ENCODE assay signal across 1 cellular context in genomic region chr7:134419085-134419484, GRCh38.
TF ChIP-seq lines count a peak whose summit lies in the region.

No MANE protein-coding gene starts in this region.

TF ChIP-seq in HepG2, 621 proteins besides CTCF, POLR2A, EP300 and RAD21 (continued from another document and continues in another):
- TF ChIP-seq MEIS1 (CRISPR knock-in tag; IDR thresholded peaks at IDR 0.05; ENCODE audit: borderline replicate concordance) (no peak), SAP130 (CRISPR knock-in tag; IDR thresholded peaks at IDR 0.05; ENCODE audit: low read depth) (peak; percentile 42; the same call in 1 of the 2 replicates), ZNF292 (CRISPR knock-in tag; IDR thresholded peaks at IDR 0.05; ENCODE audit: borderline replicate concordance, low read depth) (no peak), SP140L (CRISPR knock-in tag; IDR thresholded peaks at IDR 0.05; ENCODE audit: borderline replicate concordance) (no peak), CAMTA2 (CRISPR knock-in tag; IDR thresholded peaks at IDR 0.05; ENCODE audit: borderline replicate concordance) (no peak), TOE1 (CRISPR knock-in tag; IDR thresholded peaks at IDR 0.05) (no peak), MEIS2 (CRISPR knock-in tag; IDR thresholded peaks at IDR 0.05) (no peak), NKX3-1 (CRISPR knock-in tag; IDR thresholded peaks at IDR 0.05) (no peak), GZF1 (CRISPR knock-in tag; IDR thresholded peaks at IDR 0.05) (no peak), GFI1 (CRISPR knock-in tag; IDR thresholded peaks at IDR 0.05; ENCODE audit: borderline replicate concordance) (no peak), HNRNPL (IDR thresholded peaks at IDR 0.05; ENCODE audit: low read depth, low read length) (peak; percentile 79; the same call in 1 of the 2 replicates), ATAD3A (CRISPR knock-in tag; IDR thresholded peaks at IDR 0.05) (no peak), ZNF773 (CRISPR knock-in tag; IDR thresholded peaks at IDR 0.05; ENCODE audit: borderline replicate concordance) (no peak), PRDM15 (CRISPR knock-in tag; IDR thresholded peaks at IDR 0.05) (no peak), TARDBP (CRISPR knock-in tag; IDR thresholded peaks at IDR 0.05) (peak; percentile 62; the same call in 1 of the 2 replicates), ASH2L (IDR thresholded peaks at IDR 0.05; ENCODE audit: insufficient read length, low read depth, low read length) (no peak), HOXD1 (CRISPR knock-in tag; IDR thresholded peaks at IDR 0.05) (no peak), ZNF451 (CRISPR knock-in tag; IDR thresholded peaks at IDR 0.05) (no peak), ZNF772 (CRISPR knock-in tag; IDR thresholded peaks at IDR 0.05) (no peak), DNMT3B (CRISPR knock-in tag; conservative IDR thresholded peaks at IDR 0.05) (0 out of 2 replicates have a peak, but pooled peaks have one; percentile 61), MYNN (CRISPR knock-in tag; IDR thresholded peaks at IDR 0.05; ENCODE audit: low read depth) (no peak), ZNF333 (CRISPR knock-in tag; IDR thresholded peaks at IDR 0.05; ENCODE audit: borderline replicate concordance) (no peak), TBX2 (CRISPR knock-in tag; IDR thresholded peaks at IDR 0.05; ENCODE audit: borderline replicate concordance) (peak; percentile 72), ZNF678 (CRISPR knock-in tag; IDR thresholded peaks at IDR 0.05) (no peak)
- TF ChIP-seq, protein P1, sequence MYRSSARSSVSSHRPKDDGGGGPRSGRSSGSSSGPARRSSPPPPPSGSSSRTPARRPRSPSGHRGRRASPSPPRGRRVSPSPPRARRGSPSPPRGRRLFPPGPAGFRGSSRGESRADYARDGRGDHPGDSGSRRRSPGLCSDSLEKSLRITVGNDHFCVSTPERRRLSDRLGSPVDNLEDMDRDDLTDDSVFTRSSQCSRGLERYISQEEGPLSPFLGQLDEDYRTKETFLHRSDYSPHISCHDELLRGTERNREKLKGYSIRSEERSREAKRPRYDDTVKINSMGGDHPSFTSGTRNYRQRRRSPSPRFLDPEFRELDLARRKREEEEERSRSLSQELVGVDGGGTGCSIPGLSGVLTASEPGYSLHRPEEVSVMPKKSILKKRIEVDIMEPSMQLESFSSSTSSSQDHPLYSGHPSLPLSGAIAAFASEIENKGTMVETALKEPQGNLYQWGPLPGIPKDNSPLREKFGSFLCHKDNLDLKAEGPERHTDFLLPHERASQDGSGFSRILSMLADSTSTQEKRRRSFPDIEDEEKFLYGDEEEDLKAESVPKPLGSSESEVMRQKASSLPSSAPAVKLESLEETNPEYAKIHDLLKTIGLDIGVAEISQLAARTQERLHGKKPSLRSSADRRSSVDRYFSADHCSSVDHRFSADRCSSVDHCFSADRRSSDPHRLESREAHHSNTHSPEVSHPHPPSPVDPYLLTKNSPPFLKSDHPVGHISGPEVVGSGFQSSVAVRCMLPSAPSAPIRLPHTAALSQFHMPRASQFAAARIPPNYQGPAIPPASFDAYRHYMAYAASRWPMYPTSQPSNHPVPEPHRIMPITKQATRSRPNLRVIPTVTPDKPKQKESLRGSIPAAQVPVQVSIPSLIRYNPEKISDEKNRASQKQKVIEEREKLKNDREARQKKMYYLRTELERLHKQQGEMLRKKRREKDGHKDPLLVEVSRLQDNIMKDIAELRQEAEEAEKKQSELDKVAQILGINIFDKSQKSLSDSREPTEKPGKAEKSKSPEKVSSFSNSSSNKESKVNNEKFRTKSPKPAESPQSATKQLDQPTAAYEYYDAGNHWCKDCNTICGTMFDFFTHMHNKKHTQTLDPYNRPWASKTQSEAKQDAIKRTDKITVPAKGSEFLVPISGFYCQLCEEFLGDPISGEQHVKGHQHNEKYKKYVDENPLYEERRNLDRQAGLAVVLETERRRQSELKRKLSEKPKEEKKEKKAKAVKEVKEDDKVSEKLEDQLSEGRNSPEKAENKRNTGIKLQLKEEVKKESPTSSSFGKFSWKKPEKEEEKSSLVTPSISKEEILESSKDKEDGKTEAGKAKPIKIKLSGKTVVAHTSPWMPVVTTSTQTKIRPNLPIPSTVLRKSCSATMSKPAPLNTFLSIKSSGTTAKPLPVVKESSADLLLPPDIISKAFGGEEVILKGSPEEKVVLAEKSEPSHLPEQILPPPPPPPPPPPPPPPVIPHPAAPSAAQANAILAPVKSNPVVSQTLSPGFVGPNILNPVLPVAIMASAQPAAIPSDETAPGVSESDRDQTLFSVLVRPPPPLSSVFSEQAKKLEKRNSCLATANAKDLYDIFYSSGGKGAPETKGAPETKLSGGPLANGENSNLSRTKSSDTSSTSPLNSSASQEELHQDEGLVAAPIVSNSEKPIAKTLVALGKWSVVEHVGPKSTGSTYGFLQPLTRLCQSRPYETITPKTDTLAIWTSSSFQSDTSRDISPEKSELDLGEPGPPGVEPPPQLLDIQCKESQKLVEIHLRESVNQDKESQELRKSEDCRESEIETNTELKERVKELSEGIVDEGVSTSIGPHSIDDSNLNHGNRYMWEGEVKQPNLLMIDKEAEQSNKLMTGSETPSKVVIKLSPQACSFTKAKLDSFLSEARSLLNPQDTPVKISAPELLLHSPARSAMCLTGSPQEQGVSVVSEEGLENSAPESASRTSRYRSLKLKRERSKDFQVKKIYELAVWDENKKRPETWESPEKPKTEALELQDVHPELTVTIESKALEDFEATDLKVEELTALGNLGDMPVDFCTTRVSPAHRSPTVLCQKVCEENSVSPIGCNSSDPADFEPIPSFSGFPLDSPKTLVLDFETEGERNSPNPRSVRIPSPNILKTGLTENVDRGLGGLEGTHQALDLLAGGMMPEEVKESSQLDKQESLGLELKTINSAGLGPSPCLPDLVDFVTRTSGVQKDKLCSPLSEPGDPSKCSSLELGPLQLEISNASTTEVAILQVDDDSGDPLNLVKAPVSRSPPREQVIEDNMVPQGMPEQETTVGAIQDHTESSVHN (CRISPR knock-in tag; IDR thresholded peaks at IDR 0.05) = no peak
- TF ChIP-seq, protein P2, sequence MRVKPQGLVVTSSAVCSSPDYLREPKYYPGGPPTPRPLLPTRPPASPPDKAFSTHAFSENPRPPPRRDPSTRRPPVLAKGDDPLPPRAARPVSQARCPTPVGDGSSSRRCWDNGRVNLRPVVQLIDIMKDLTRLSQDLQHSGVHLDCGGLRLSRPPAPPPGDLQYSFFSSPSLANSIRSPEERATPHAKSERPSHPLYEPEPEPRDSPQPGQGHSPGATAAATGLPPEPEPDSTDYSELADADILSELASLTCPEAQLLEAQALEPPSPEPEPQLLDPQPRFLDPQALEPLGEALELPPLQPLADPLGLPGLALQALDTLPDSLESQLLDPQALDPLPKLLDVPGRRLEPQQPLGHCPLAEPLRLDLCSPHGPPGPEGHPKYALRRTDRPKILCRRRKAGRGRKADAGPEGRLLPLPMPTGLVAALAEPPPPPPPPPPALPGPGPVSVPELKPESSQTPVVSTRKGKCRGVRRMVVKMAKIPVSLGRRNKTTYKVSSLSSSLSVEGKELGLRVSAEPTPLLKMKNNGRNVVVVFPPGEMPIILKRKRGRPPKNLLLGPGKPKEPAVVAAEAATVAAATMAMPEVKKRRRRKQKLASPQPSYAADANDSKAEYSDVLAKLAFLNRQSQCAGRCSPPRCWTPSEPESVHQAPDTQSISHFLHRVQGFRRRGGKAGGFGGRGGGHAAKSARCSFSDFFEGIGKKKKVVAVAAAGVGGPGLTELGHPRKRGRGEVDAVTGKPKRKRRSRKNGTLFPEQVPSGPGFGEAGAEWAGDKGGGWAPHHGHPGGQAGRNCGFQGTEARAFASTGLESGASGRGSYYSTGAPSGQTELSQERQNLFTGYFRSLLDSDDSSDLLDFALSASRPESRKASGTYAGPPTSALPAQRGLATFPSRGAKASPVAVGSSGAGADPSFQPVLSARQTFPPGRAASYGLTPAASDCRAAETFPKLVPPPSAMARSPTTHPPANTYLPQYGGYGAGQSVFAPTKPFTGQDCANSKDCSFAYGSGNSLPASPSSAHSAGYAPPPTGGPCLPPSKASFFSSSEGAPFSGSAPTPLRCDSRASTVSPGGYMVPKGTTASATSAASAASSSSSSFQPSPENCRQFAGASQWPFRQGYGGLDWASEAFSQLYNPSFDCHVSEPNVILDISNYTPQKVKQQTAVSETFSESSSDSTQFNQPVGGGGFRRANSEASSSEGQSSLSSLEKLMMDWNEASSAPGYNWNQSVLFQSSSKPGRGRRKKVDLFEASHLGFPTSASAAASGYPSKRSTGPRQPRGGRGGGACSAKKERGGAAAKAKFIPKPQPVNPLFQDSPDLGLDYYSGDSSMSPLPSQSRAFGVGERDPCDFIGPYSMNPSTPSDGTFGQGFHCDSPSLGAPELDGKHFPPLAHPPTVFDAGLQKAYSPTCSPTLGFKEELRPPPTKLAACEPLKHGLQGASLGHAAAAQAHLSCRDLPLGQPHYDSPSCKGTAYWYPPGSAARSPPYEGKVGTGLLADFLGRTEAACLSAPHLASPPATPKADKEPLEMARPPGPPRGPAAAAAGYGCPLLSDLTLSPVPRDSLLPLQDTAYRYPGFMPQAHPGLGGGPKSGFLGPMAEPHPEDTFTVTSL (CRISPR knock-in tag; IDR thresholded peaks at IDR 0.05; ENCODE audit: borderline replicate concordance) = 0 out of 2 replicates have a peak, but pooled peaks have one; percentile 62
- TF ChIP-seq, protein P3, sequence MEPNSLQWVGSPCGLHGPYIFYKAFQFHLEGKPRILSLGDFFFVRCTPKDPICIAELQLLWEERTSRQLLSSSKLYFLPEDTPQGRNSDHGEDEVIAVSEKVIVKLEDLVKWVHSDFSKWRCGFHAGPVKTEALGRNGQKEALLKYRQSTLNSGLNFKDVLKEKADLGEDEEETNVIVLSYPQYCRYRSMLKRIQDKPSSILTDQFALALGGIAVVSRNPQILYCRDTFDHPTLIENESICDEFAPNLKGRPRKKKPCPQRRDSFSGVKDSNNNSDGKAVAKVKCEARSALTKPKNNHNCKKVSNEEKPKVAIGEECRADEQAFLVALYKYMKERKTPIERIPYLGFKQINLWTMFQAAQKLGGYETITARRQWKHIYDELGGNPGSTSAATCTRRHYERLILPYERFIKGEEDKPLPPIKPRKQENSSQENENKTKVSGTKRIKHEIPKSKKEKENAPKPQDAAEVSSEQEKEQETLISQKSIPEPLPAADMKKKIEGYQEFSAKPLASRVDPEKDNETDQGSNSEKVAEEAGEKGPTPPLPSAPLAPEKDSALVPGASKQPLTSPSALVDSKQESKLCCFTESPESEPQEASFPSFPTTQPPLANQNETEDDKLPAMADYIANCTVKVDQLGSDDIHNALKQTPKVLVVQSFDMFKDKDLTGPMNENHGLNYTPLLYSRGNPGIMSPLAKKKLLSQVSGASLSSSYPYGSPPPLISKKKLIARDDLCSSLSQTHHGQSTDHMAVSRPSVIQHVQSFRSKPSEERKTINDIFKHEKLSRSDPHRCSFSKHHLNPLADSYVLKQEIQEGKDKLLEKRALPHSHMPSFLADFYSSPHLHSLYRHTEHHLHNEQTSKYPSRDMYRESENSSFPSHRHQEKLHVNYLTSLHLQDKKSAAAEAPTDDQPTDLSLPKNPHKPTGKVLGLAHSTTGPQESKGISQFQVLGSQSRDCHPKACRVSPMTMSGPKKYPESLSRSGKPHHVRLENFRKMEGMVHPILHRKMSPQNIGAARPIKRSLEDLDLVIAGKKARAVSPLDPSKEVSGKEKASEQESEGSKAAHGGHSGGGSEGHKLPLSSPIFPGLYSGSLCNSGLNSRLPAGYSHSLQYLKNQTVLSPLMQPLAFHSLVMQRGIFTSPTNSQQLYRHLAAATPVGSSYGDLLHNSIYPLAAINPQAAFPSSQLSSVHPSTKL (CRISPR knock-in tag; IDR thresholded peaks at IDR 0.05) = peak; percentile 87
- TF ChIP-seq, protein P4, sequence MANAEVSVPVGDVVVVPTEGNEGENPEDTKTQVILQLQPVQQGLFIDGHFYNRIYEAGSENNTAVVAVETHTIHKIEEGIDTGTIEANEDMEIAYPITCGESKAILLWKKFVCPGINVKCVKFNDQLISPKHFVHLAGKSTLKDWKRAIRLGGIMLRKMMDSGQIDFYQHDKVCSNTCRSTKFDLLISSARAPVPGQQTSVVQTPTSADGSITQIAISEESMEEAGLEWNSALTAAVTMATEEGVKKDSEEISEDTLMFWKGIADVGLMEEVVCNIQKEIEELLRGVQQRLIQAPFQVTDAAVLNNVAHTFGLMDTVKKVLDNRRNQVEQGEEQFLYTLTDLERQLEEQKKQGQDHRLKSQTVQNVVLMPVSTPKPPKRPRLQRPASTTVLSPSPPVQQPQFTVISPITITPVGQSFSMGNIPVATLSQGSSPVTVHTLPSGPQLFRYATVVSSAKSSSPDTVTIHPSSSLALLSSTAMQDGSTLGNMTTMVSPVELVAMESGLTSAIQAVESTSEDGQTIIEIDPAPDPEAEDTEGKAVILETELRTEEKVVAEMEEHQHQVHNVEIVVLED (CRISPR knock-in tag; IDR thresholded peaks at IDR 0.05; ENCODE audit: borderline replicate concordance) = no peak
